Comparison of ENCODE assay signal across 8 cellular contexts in genomic region chr1:156126701-156127534, GRCh38. TPM values are rescaled to one million over a fixed set of nuclear protein-coding genes. Genes with fewer than 3 reads are reported as not detected.
DNase-seq lines count a peak whose midpoint lies in the region; ATAC-seq and TF ChIP-seq lines count a peak whose summit lies in the region.

No MANE protein-coding gene starts in this region.

- no peaks in the 10 kb centered on the region for H3K9me3 Mint-ChIP-seq in activated CD4-positive, alpha-beta T cell treated with anti-CD3 and anti-CD28 coated beads, Interleukin-2, amount 10 ng/mL, durations not matched to agents 7 days and 5 days
- H3K9me3 Mint-ChIP-seq in naive thymus-derived CD8-positive, alpha-beta T cell, result no peaks in the 10 kb centered on the region

- peak overlapping the region; percentile 34 for H3K4me3 Mint-ChIP-seq in activated CD4-positive, alpha-beta T cell treated with anti-CD3 and anti-CD28 coated beads, Interleukin-2, amount 10 ng/mL, durations not matched to agents 7 days and 5 days
- peak overlapping the region; percentile 5 to 80 (median 55) for H3K4me3 Mint-ChIP-seq in naive thymus-derived CD8-positive, alpha-beta T cell

- peak overlapping the region; percentile 57 for H3K27ac Mint-ChIP-seq in activated CD4-positive, alpha-beta T cell treated with anti-CD3 and anti-CD28 coated beads, Interleukin-2, amount 10 ng/mL, durations not matched to agents 7 days and 5 days
- H3K27ac Mint-ChIP-seq in naive thymus-derived CD8-positive, alpha-beta T cell, result peak overlapping the region; percentile 38 to 95 (median 82)

- peaks cover 79% of the 10 kb centered on the region for H3K4me1 Mint-ChIP-seq in activated CD4-positive, alpha-beta T cell treated with anti-CD3 and anti-CD28 coated beads, Interleukin-2, amount 10 ng/mL, durations not matched to agents 7 days and 5 days
- peaks cover 19 to 70% (median 62%) of the 10 kb centered on the region in 4 donors for H3K4me1 Mint-ChIP-seq in naive thymus-derived CD8-positive, alpha-beta T cell

- peaks cover 45 to 87% (median 86%) of the 10 kb centered on the region in 5 donors for H3K4me1 ChIP-seq in subcutaneous abdominal adipose tissue (ENCODE audit: control insufficient read depth in 5 of 5, insufficient read depth in 5 of 5, low read length in 5 of 5)

- ATAC-seq in naive thymus-derived CD8-positive, alpha-beta T cell, result peak; percentile 68 to 73

- no peaks in the 10 kb centered on the region for H3K27me3 ChIP-seq in subcutaneous abdominal adipose tissue (ENCODE audit: control insufficient read depth in 5 of 5, insufficient read depth in 4 of 5, low read length in 5 of 5)

- peak; percentile 83 for DNase-seq in AG04449 (ENCODE audit: low read depth, low spot score)
- DNase-seq in GM20000 (ENCODE audit: low spot score), result peak; percentile 66
- peak; percentile 98 for DNase-seq in LHCN-M2 (ENCODE audit: low read depth)
- DNase-seq in activated CD4-positive, alpha-beta T cell treated with anti-CD3 and anti-CD28 coated beads, Interleukin-2, amount 10 ng/mL, durations not matched to agents 7 days and 5 days, result peak; percentile 88
- DNase-seq in dedifferentiated amniotic fluid mesenchymal stem cell (ENCODE audit: extremely low spot score), result peak; percentile 77
- peak; percentile 45 to 87 (median 71) for DNase-seq in naive thymus-derived CD8-positive, alpha-beta T cell
- no peak for DNase-seq in HuH-7.5 (ENCODE audit: low spot score)

- H3K36me3 ChIP-seq in subcutaneous abdominal adipose tissue (ENCODE audit: control insufficient read depth in 5 of 5, insufficient read depth in 5 of 5, low read length in 5 of 5), result peaks cover 0 to 51% (median 32%) of the 10 kb centered on the region in 5 donors

- H3K36me3 Mint-ChIP-seq in activated CD4-positive, alpha-beta T cell treated with anti-CD3 and anti-CD28 coated beads, Interleukin-2, amount 10 ng/mL, durations not matched to agents 7 days and 5 days (ENCODE audit: low read depth), result no peaks in the 10 kb centered on the region
- H3K36me3 Mint-ChIP-seq in naive thymus-derived CD8-positive, alpha-beta T cell, result no peaks in the 10 kb centered on the region

- peaks cover 4% of the 10 kb centered on the region for H3K27me3 Mint-ChIP-seq in activated CD4-positive, alpha-beta T cell treated with anti-CD3 and anti-CD28 coated beads, Interleukin-2, amount 10 ng/mL, durations not matched to agents 7 days and 5 days
- H3K27me3 Mint-ChIP-seq in naive thymus-derived CD8-positive, alpha-beta T cell, result peaks cover 0 to 5% (median 0%) of the 10 kb centered on the region in 5 donors

- CTCF ChIA-PET in AG04449 (lab: Yijun Ruan, JAX), result interaction anchor here (1.8 to 46.3 kb wide), 5 partner anchors 10 to 97 kb away, joined by 8 to 1837 read pairs (median 115); partner anchors contain the start of genes LMNA and MEX3A
- CTCF ChIA-PET in activated CD4-positive, alpha-beta T cell treated with anti-CD3 and anti-CD28 coated beads, Interleukin-2, amount 10 ng/mL, durations not matched to agents 7 days and 5 days (lab: Charles Lee), result interaction anchor here (0.6 to 25.5 kb wide), 20 partner anchors 8 to 377 kb away, joined by 3 to 645 read pairs (median 4); partner anchors contain the start of genes LMNA and TMEM79

- H3K4me3 ChIP-seq in AG04449 (ENCODE audit: low read depth, low read length) (peak overlapping the region; percentile 48), subcutaneous abdominal adipose tissue (ENCODE audit: low read depth in 1 of 5, low read length in 5 of 5) (peak overlapping the region in 4 of 5 donors; percentile 14 to 48 (median 32))

- no peak for TF ChIP-seq CTCF in AG04449 (IDR thresholded peaks at IDR 0.05; ENCODE audit: insufficient read depth, low read length, missing control alignments)
- no peak for TF ChIP-seq CTCF in GM20000 (IDR thresholded peaks at IDR 0.05; ENCODE audit: extremely low read depth, missing control alignments)

- peak overlapping the region in 4 of 5 donors; percentile 52 to 90 (median 68) for H3K9ac ChIP-seq in subcutaneous abdominal adipose tissue (ENCODE audit: low read length in 5 of 5)

- H3K27ac ChIP-seq in subcutaneous abdominal adipose tissue (ENCODE audit: low read depth, low read length), result peak overlapping the region; percentile 97

- POLR2A ChIA-PET in AG04449 (lab: Yijun Ruan, JAX), result interaction anchor here (0.7 to 6.8 kb wide), 5 partner anchors 11 to 156 kb away, joined by 3 to 216 read pairs (median 47); partner anchors contain the start of genes LMNA and SMG5
- POLR2A ChIA-PET in activated CD4-positive, alpha-beta T cell treated with anti-CD3 and anti-CD28 coated beads, Interleukin-2, amount 10 ng/mL, durations not matched to agents 7 days and 5 days (lab: Charles Lee), result interaction anchor here (0.5 to 3.0 kb wide), 2 partner anchors 19 to 30 kb away, joined by 3 to 11 read pairs; no protein-coding TSS in a partner anchor
- POLR2A ChIA-PET in naive thymus-derived CD8-positive, alpha-beta T cell (lab: Charles Lee), result interaction anchor here (0.6 to 4.7 kb wide), 11 partner anchors 11 to 1688 kb away, joined by 3 to 30 read pairs (median 4); partner anchors contain the start of genes LMNA and SYT11

- H3K9me3 ChIP-seq in subcutaneous abdominal adipose tissue (ENCODE audit: control insufficient read depth in 5 of 5, low read length in 5 of 5), result no peaks in the 10 kb centered on the region

RNA-seq across cellular contexts. Expression of gene LMNA, which starts 12.4 kb away (rescaled TPM):
- 1,371 and 1,475 TPM in 2 replicates for total RNA-seq in LHCN-M2 (2014; rRNA removed)
- polyA plus RNA-seq in LHCN-M2 (2012), result 1,211 TPM
- total RNA-seq in activated CD4-positive, alpha-beta T cell treated with anti-CD3 and anti-CD28 coated beads, Interleukin-2, amount 10 ng/mL, durations not matched to agents 7 days and 5 days, result 10 to 100 TPM; 38.3 to 43.5 TPM
- 1 to 10 TPM; 2.0 to 2.7 TPM for total RNA-seq in naive thymus-derived CD8-positive, alpha-beta T cell
- 1 to 10 TPM in 1 of 3 donors, under 1 TPM in 2; 0.62 to 4.0 (median 0.75) TPM for polyA plus RNA-seq in naive thymus-derived CD8-positive, alpha-beta T cell

RNA-seq across cellular contexts. Expression of gene SEMA4A, which starts 26.5 kb away (rescaled TPM):
- 0.40 and 0.64 TPM in 2 replicates for total RNA-seq in LHCN-M2 (2014; rRNA removed)
- polyA plus RNA-seq in LHCN-M2 (2012), result 0.39 TPM
- total RNA-seq in activated CD4-positive, alpha-beta T cell treated with anti-CD3 and anti-CD28 coated beads, Interleukin-2, amount 10 ng/mL, durations not matched to agents 7 days and 5 days, result 10 to 100 TPM; 35.3 to 37.8 TPM
- 1 to 10 TPM; 1.2 TPM for total RNA-seq in naive thymus-derived CD8-positive, alpha-beta T cell
- 1 to 10 TPM in 1 of 3 donors, under 1 TPM in 2; 0.16 to 1.4 (median 0.22) TPM for polyA plus RNA-seq in naive thymus-derived CD8-positive, alpha-beta T cell

RNA-seq across cellular contexts. Expression of gene MEX3A, which starts 44.7 kb away (rescaled TPM):
- total RNA-seq in LHCN-M2 (2014; rRNA removed), result 4.9 and 5.8 TPM in 2 replicates
- polyA plus RNA-seq in LHCN-M2 (2012), result 3.1 TPM
- under 1 TPM; 0.02 to 0.05 TPM for total RNA-seq in activated CD4-positive, alpha-beta T cell treated with anti-CD3 and anti-CD28 coated beads, Interleukin-2, amount 10 ng/mL, durations not matched to agents 7 days and 5 days
- total RNA-seq in naive thymus-derived CD8-positive, alpha-beta T cell, result under 1 TPM in 1 of 2 experiments, not detected in 1; 0.38 TPM
- not detected for polyA plus RNA-seq in naive thymus-derived CD8-positive, alpha-beta T cell

Comparison
In these comparisons a context has a peak if more than half of its experiments do, and no peak if none do; other contexts are left out.
1. RNA of gene LMNA, which starts 12.4 kb away (total RNA-seq): 1,371 to 1,475 TPM in LHCN-M2; 38.3 to 43.5 TPM in activated CD4-positive, alpha-beta T cell treated with anti-CD3 and anti-CD28 coated beads, Interleukin-2, amount 10 ng/mL, durations not matched to agents 7 days and 5 days and 2.0 to 2.7 TPM in naive thymus-derived CD8-positive, alpha-beta T cell; every median in the first group is over 10 times any median in the second.
2. RNA of gene SEMA4A, which starts 26.5 kb away (total RNA-seq): 35.3 to 37.8 TPM in activated CD4-positive, alpha-beta T cell treated with anti-CD3 and anti-CD28 coated beads, Interleukin-2, amount 10 ng/mL, durations not matched to agents 7 days and 5 days; 1.2 TPM in naive thymus-derived CD8-positive, alpha-beta T cell and 0.40 to 0.64 TPM in LHCN-M2; every median in the first group is over 10 times any median in the second.